In the genomic region with DNA sequence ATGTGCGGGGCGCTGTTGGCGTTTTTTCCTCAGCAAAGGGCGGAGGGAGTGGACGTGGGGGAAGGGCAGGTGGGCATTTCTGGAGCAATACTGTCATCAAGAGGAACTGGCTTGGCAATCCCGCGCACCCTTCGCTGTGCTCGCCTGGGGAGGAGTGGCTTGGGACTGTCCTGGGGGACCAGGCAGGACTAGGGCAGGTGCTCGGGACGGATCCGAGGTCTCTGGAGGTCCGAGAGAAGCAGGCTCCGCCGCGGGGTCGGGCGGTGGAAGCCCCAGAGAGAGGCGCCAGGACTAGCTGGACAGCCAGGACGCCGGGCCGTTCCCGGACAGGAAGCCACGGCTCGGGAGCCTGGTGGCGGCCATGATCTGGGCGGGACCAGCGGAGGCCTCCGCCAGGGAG, we compare ENCODE assay signal across 8 cellular contexts.
A peak's percentile ranks its signal among the peaks of the same experiment; 100 is the strongest.
DNase-seq lines count a peak whose midpoint lies in the region; ATAC-seq and TF ChIP-seq lines count a peak whose summit lies in the region.
"Not testable (repeated sequence)": the region's sequence is repeated elsewhere in the genome, so short reads cannot be mapped to it uniquely, and the experiment has no call there.

No MANE protein-coding gene starts in this region.

- TF ChIP-seq EP300 in SK-N-SH (IDR thresholded peaks at IDR 0.05; ENCODE audit: borderline replicate concordance in 1 of 2, low read depth in 1 of 2, low read length in 1 of 2), result not testable (repeated sequence)

- H2AFZ ChIP-seq in SK-N-SH (ENCODE audit: low read depth), result not testable (repeated sequence)
- H2AFZ ChIP-seq in mammary epithelial cell (ENCODE audit: low read depth, low read length), result peak overlapping the region; percentile 69

- H3K9me3 ChIP-seq in SK-N-SH; mammary epithelial cell (replicated peaks; ENCODE audit: insufficient read depth, low read length); left ventricle myocardium inferior (replicated peaks); aorta (ENCODE audit: control insufficient read depth, low read length): not testable (repeated sequence)

- TF ChIP-seq RAD21 in SK-N-SH (IDR thresholded peaks at IDR 0.05; ENCODE audit: low read length), result not testable (repeated sequence)

- in situ Hi-C loops in mammary epithelial cell (cut with MboI; ENCODE audit: low sequenced_read_pairs in 2 of 2), result not testable (repeated sequence)

- not testable (repeated sequence) for H3K36me3 ChIP-seq in SK-N-SH (replicated peaks in 1 of 2; ENCODE audit: control insufficient read depth in 1 of 2, insufficient read depth in 2 of 2, low read length in 1 of 2); mammary epithelial cell (ENCODE audit: insufficient read depth, low read length); left ventricle myocardium inferior; aorta (ENCODE audit: control insufficient read depth in 1 of 2, insufficient read depth in 2 of 2, low read length in 1 of 2)

- H4K20me1 ChIP-seq in SK-N-SH (ENCODE audit: insufficient read depth); mammary epithelial cell (ENCODE audit: insufficient read depth, low read length): not testable (repeated sequence)

- H3K27me3 ChIP-seq in SK-N-SH (ENCODE audit: insufficient read depth); mammary epithelial cell (ENCODE audit: insufficient read depth, low read length); left ventricle myocardium inferior (ENCODE audit: low read depth); aorta (ENCODE audit: control insufficient read depth in 1 of 2, insufficient read depth in 2 of 2, low read length in 1 of 2): not testable (repeated sequence)

- dilution Hi-C loops in mammary epithelial cell (cut with HindIII; ENCODE audit: low sequenced_read_pairs), result not testable (repeated sequence)

- 38% methylated on average over 14 of the region's 29 CpGs for WGBS in SK-N-SH (ENCODE audit: low lambda C conversion rate)
- 50% methylated on average over 18 of the region's 29 CpGs for WGBS in mammary epithelial cell (ENCODE audit: low coverage, missing lambda C conversion rate)
- WGBS in aorta, 2 donors, result 41 to 98% methylated on average over 12 to 14 of the region's 29 CpGs

- ATAC-seq in aorta (ENCODE audit: low FRiP score), result not testable (repeated sequence)

- TF ChIP-seq CTCF in SK-N-SH (IDR thresholded peaks at IDR 0.05), result 0 out of 2 replicates have a peak, but pooled peaks have one; percentile 8
- TF ChIP-seq CTCF in mammary epithelial cell (conservative IDR thresholded peaks at IDR 0.05 in 1 of 2, IDR thresholded peaks at IDR 0.05 in 1 of 2; ENCODE audit: extremely low read depth in 1 of 2, insufficient read depth in 1 of 2, low read depth in 1 of 2, low read length in 2 of 2), result peak in 1 of 2 donors; percentile 17
- not testable (repeated sequence) for TF ChIP-seq CTCF in left ventricle myocardium inferior (IDR thresholded peaks at IDR 0.05; ENCODE audit: borderline replicate concordance)

- intact Hi-C loops in mammary epithelial cell (cut with micrococcal nuclease); left ventricle myocardium inferior (cut with micrococcal nuclease); aorta (cut with DNase I): not testable (repeated sequence)

- H3K4me3 ChIP-seq in SK-N-SH (ENCODE audit: low read depth in 2 of 2, low read length in 1 of 2) (peak overlapping the region in 1 of 2 experiments; percentile 49; a peak in 2 of 4 replicates), mammary epithelial cell (replicated peaks in 1 of 3; ENCODE audit: insufficient read depth in 1 of 3, low read depth in 2 of 3, low read length in 3 of 3) (peak overlapping the region; percentile 17 to 52 (median 37))
- not testable (repeated sequence) for H3K4me3 ChIP-seq in left ventricle myocardium inferior; aorta (ENCODE audit: low read length in 2 of 2)

- BruUV-seq in mammary epithelial cell (replicated peaks; lab: Mats Ljungman, UMichigan), result not testable (repeated sequence)

- not testable (repeated sequence) for H3K79me2 ChIP-seq in SK-N-SH (ENCODE audit: insufficient read depth); mammary epithelial cell (ENCODE audit: insufficient read depth, low read length)

- DNase-seq in Daoy (ENCODE audit: low read depth) (peak; percentile 71), activated gamma-delta T cell treated with Interleukin-2 at 50 U/mL for 16 hours (peak; percentile 42), mammary epithelial cell (peak; percentile 19), left ventricle myocardium inferior (peak; percentile 17), lung microvascular endothelial cell (ENCODE audit: low read depth in 2 of 2) (peak; percentile 26 to 74), retina (peak; percentile 33), aorta (peak; percentile 70 to 94)
- DNase-seq in SK-N-SH, result not testable (repeated sequence)

- H3K9ac ChIP-seq in SK-N-SH (peak overlapping the region; percentile 64), mammary epithelial cell (ENCODE audit: insufficient read depth, low read length) (peak overlapping the region; percentile 43)

- not testable (repeated sequence) for H3F3A ChIP-seq in SK-N-SH (replicated peaks; ENCODE audit: insufficient read depth)

- CTCF ChIA-PET in SK-N-SH (lab: Yijun Ruan, JAX); mammary epithelial cell (lab: Charles Lee; ENCODE audit: low non-redundant PET): not testable (repeated sequence)

- H3K4me2 ChIP-seq in SK-N-SH, result peak overlapping the region; percentile 55; the same call in 1 of the 2 replicates
- peak overlapping the region; percentile 69 for H3K4me2 ChIP-seq in mammary epithelial cell (ENCODE audit: insufficient read depth, low read depth, low read length)

- H3K27ac ChIP-seq in SK-N-SH (ENCODE audit: low read depth in 2 of 2, low read length in 1 of 2) (peak overlapping the region in 1 of 2 experiments; percentile 93; a peak in 2 of 4 replicates), mammary epithelial cell (ENCODE audit: insufficient read depth, low read depth, low read length) (peak overlapping the region; percentile 57)
- H3K27ac ChIP-seq in left ventricle myocardium inferior (replicated peaks); aorta (ENCODE audit: low read depth in 1 of 2, low read length in 2 of 2): not testable (repeated sequence)

- POLR2A ChIA-PET in SK-N-SH (lab: Yijun Ruan, JAX), result not testable (repeated sequence)

- H3K9me2 ChIP-seq in SK-N-SH, result not testable (repeated sequence)

- not testable (repeated sequence) for H3K4me1 ChIP-seq in SK-N-SH (ENCODE audit: control insufficient read depth in 1 of 2, insufficient read depth in 2 of 2, low read depth in 1 of 2, low read length in 1 of 2); left ventricle myocardium inferior; aorta (ENCODE audit: control insufficient read depth in 1 of 2, insufficient read depth in 2 of 2, low read length in 2 of 2)
- H3K4me1 ChIP-seq in mammary epithelial cell (ENCODE audit: insufficient read depth, low read length), result peaks cover 13% of the 10 kb centered on the region

TF ChIP-seq in SK-N-SH, 30 proteins besides CTCF, POLR2A, EP300 and RAD21:
- TF ChIP-seq, protein P1, sequence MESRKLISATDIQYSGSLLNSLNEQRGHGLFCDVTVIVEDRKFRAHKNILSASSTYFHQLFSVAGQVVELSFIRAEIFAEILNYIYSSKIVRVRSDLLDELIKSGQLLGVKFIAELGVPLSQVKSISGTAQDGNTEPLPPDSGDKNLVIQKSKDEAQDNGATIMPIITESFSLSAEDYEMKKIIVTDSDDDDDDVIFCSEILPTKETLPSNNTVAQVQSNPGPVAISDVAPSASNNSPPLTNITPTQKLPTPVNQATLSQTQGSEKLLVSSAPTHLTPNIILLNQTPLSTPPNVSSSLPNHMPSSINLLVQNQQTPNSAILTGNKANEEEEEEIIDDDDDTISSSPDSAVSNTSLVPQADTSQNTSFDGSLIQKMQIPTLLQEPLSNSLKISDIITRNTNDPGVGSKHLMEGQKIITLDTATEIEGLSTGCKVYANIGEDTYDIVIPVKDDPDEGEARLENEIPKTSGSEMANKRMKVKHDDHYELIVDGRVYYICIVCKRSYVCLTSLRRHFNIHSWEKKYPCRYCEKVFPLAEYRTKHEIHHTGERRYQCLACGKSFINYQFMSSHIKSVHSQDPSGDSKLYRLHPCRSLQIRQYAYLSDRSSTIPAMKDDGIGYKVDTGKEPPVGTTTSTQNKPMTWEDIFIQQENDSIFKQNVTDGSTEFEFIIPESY (IDR thresholded peaks at IDR 0.05; ENCODE audit: borderline replicate concordance, low read depth), result peak; percentile 50; the same call in 1 of the 2 replicates
- 0 out of 2 replicates have a peak, but pooled peaks have one; percentile 15 for TF ChIP-seq ELF1 (IDR thresholded peaks at IDR 0.05)
